ENCODE assay signal across 8 cellular contexts in genomic region chr18:80246656-80247402, GRCh38. TPM values are rescaled to one million over a fixed set of nuclear protein-coding genes. Genes with fewer than 3 reads are reported as not detected.
DNase-seq lines count a peak whose midpoint lies in the region; ATAC-seq and TF ChIP-seq lines count a peak whose summit lies in the region.

No MANE protein-coding gene starts in this region.

- peaks cover 39% of the 10 kb centered on the region for H3K27me3 Mint-ChIP-seq in activated CD8-positive, alpha-beta T cell treated with anti-CD3 and anti-CD28 coated beads, Interleukin-2, amount 10 ng/mL, durations not matched to agents 7 days and 5 days (ENCODE audit: low read depth)
- H3K27me3 Mint-ChIP-seq in progenitor cell of endocrine pancreas = peaks cover 24% of the 10 kb centered on the region

- TF ChIP-seq CTCF in AG04450 (IDR thresholded peaks at IDR 0.05; ENCODE audit: low read depth, low read length) (no peak), progenitor cell of endocrine pancreas (IDR thresholded peaks at IDR 0.05; ENCODE audit: unreplicated experiment) (no peak)

- POLR2A ChIA-PET in AG04450 (lab: Yijun Ruan, JAX) = no interaction called here
- POLR2A ChIA-PET in activated CD8-positive, alpha-beta T cell treated with anti-CD3 and anti-CD28 coated beads, Interleukin-2, amount 10 ng/mL, durations not matched to agents 7 days and 5 days (lab: Charles Lee) = no interaction called here

- peaks cover 3% of the 10 kb centered on the region for H3K27me3 ChIP-seq in AG04450 (ENCODE audit: control insufficient read depth, insufficient read depth, low read length)

- ATAC-seq in GM18517 (IDR thresholded peaks at IDR 0.05; ENCODE audit: unreplicated experiment) (peak; percentile 42), HG03108 (IDR thresholded peaks at IDR 0.05; ENCODE audit: unreplicated experiment) (peak; percentile 20), Right ventricle myocardium superior (ENCODE audit: poor library complexity) (peak; percentile 33), GM18520 (IDR thresholded peaks at IDR 0.05; ENCODE audit: unreplicated experiment) (no peak)
- ATAC-seq in activated CD8-positive, alpha-beta T cell treated with anti-CD3 and anti-CD28 coated beads, Interleukin-2, amount 10 ng/mL, durations not matched to agents 7 days and 5 days = peak; percentile 30

- no peaks in the 10 kb centered on the region for H3K9me3 Mint-ChIP-seq in activated CD8-positive, alpha-beta T cell treated with anti-CD3 and anti-CD28 coated beads, Interleukin-2, amount 10 ng/mL, durations not matched to agents 7 days and 5 days (ENCODE audit: insufficient read depth)
- H3K9me3 Mint-ChIP-seq in progenitor cell of endocrine pancreas (ENCODE audit: low read depth) = no peaks in the 10 kb centered on the region

- no peak overlapping the region for H3K27ac ChIP-seq in AG04450 (ENCODE audit: low read depth, low read length)

- H3K36me3 Mint-ChIP-seq in activated CD8-positive, alpha-beta T cell treated with anti-CD3 and anti-CD28 coated beads, Interleukin-2, amount 10 ng/mL, durations not matched to agents 7 days and 5 days (ENCODE audit: low read depth) = no peaks in the 10 kb centered on the region
- H3K36me3 Mint-ChIP-seq in progenitor cell of endocrine pancreas (ENCODE audit: insufficient read depth) = no peaks in the 10 kb centered on the region

- H3K9me3 ChIP-seq in AG04450 (ENCODE audit: control insufficient read depth, insufficient read depth, low read length) = no peaks in the 10 kb centered on the region; the same call in 1 of the 2 replicates

- peaks cover 5% of the 10 kb centered on the region for H3K4me1 Mint-ChIP-seq in activated CD8-positive, alpha-beta T cell treated with anti-CD3 and anti-CD28 coated beads, Interleukin-2, amount 10 ng/mL, durations not matched to agents 7 days and 5 days (ENCODE audit: low read depth)
- H3K4me1 Mint-ChIP-seq in progenitor cell of endocrine pancreas (ENCODE audit: low read depth) = no peaks in the 10 kb centered on the region

- peak overlapping the region; percentile 8 for H3K4me3 Mint-ChIP-seq in activated CD8-positive, alpha-beta T cell treated with anti-CD3 and anti-CD28 coated beads, Interleukin-2, amount 10 ng/mL, durations not matched to agents 7 days and 5 days
- peak overlapping the region; percentile 71 for H3K4me3 Mint-ChIP-seq in progenitor cell of endocrine pancreas (ENCODE audit: low read depth)

- intact Hi-C loops in Right ventricle myocardium superior (cut with DNase I) = no loop called here

- H3K27ac Mint-ChIP-seq in activated CD8-positive, alpha-beta T cell treated with anti-CD3 and anti-CD28 coated beads, Interleukin-2, amount 10 ng/mL, durations not matched to agents 7 days and 5 days = no peak overlapping the region
- H3K27ac Mint-ChIP-seq in progenitor cell of endocrine pancreas = no peak overlapping the region

- DNase-seq in AG04450 (ENCODE audit: low read depth, low spot score) (no peak), Right ventricle myocardium superior (peak; percentile 48), progenitor cell of endocrine pancreas (ENCODE audit: low spot score, unreplicated experiment) (peak; percentile 28)
- peak; percentile 15 for DNase-seq in activated CD8-positive, alpha-beta T cell treated with anti-CD3 and anti-CD28 coated beads, Interleukin-2, amount 10 ng/mL, durations not matched to agents 7 days and 5 days
- DNase-seq in stimulated activated CD4-positive, alpha-beta T cell treated with anti-CD3 and anti-CD28 coated beads, Interleukin-12 subunit alpha, Interleukin-12 subunit beta, amount 100 ng/mL, for 4 hours = no peak

- CTCF ChIA-PET in AG04450 (lab: Charles Lee) = interaction anchor here (0.6 to 2.1 kb wide), 3 partner anchors 42 to 89 kb away, joined by 3 to 14 read pairs (median 3); no protein-coding TSS in a partner anchor
- CTCF ChIA-PET in activated CD8-positive, alpha-beta T cell treated with anti-CD3 and anti-CD28 coated beads, Interleukin-2, amount 10 ng/mL, durations not matched to agents 7 days and 5 days (lab: Charles Lee) = interaction anchor here (3.5 kb wide), 1 partner anchor 89 kb away, joined by 15 read pairs; no protein-coding TSS in a partner anchor

- H3K4me3 ChIP-seq in AG04450 (ENCODE audit: low read depth, low read length) = peak overlapping the region; percentile 73

RNA-seq across cellular contexts. Expression of gene PARD6G, which starts 0.5 kb away (rescaled TPM):
- polyA plus RNA-seq in AG04450 (2011; rRNA removed) = 9.6 and 11.2 TPM in 2 replicates
- 8.1 and 10.0 TPM in 2 replicates for polyA minus RNA-seq in AG04450 (2011; rRNA and poly(A)+ RNA removed)
- total RNA-seq in activated CD8-positive, alpha-beta T cell treated with anti-CD3 and anti-CD28 coated beads, Interleukin-2, amount 10 ng/mL, durations not matched to agents 7 days and 5 days = under 1 TPM in 1 of 2 experiments, not detected in 1; 0.18 TPM
- 1.7 TPM for total RNA-seq in Right ventricle myocardium superior
- total RNA-seq in progenitor cell of endocrine pancreas = 21.5 and 25.8 TPM in 2 replicates

Comparison
In these comparisons a context has a peak if more than half of its experiments do, and no peak if none do; other contexts are left out.
1. DNase-seq: peak in activated CD8-positive, alpha-beta T cell treated with anti-CD3 and anti-CD28 coated beads, Interleukin-2, amount 10 ng/mL, durations not matched to agents 7 days and 5 days (single experiment), Right ventricle myocardium superior (single experiment) and progenitor cell of endocrine pancreas (single experiment); none in AG04450 (single experiment) and stimulated activated CD4-positive, alpha-beta T cell treated with anti-CD3 and anti-CD28 coated beads, Interleukin-12 subunit alpha, Interleukin-12 subunit beta, amount 100 ng/mL, for 4 hours (single experiment).